Comparison of ENCODE assay signal across 1 cellular context in genomic region chr18:79707239-79707638, GRCh38.
TF ChIP-seq lines count a peak whose summit lies in the region.

No MANE protein-coding gene starts in this region.

TF ChIP-seq in GM12878, 131 proteins besides CTCF, POLR2A, EP300 and RAD21 (continued from another document):
- TF ChIP-seq IRF3 (IDR thresholded peaks at IDR 0.05) (no peak), RELB (IDR thresholded peaks at IDR 0.05; ENCODE audit: low read depth) (no peak), ATF3 (IDR thresholded peaks at IDR 0.05; ENCODE audit: borderline replicate concordance, extremely low read depth, low read depth, low read length) (no peak), KDM1A (IDR thresholded peaks at IDR 0.05; ENCODE audit: borderline replicate concordance) (no peak), TCF12 (IDR thresholded peaks at IDR 0.05; ENCODE audit: low read depth, low read length) (no peak), SMC3 (IDR thresholded peaks at IDR 0.05; ENCODE audit: borderline replicate concordance, low read length) (no peak), PAX5 (IDR thresholded peaks at IDR 0.05; ENCODE audit: borderline replicate concordance, low read depth, low read length) (no peak), HCFC1 (IDR thresholded peaks at IDR 0.05; ENCODE audit: low read length) (no peak), MAX (IDR thresholded peaks at IDR 0.05; ENCODE audit: low read depth, low read length) (no peak), SMAD1 (IDR thresholded peaks at IDR 0.05; ENCODE audit: low read depth, partially characterized antibody) (no peak), TBL1XR1 (IDR thresholded peaks at IDR 0.05; ENCODE audit: low read depth, low read length) (no peak), IRF5 (IDR thresholded peaks at IDR 0.05; ENCODE audit: borderline replicate concordance) (no peak)
